In the genomic region with DNA sequence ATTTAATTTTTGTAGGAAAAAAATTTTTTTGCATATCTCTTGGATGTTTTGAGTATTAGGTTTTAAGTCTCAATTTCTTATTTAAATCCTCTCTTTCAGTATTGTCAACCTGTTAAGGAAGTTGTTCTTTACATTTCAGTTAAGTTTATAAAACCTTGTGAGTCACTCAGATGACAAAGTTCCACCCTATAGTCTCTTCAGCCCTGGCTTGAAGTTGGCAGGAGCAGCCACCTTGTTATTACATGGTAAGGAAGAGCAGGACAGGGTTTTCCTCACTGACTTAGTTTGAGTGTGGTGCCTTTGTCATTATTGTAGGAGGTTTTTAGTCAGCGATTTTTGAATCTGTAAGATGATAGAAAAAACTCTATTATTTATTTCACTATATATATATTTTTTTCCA, we compare ENCODE assay signal across 28 cellular contexts.
"Had no signal": no experiment of that assay in that cellular context is flagged by ENCODE, and none has a peak within 500 bp of the region (broad histone marks: within the 10 kb centered on the region; RNA-seq: fewer than 3 reads in every experiment).

No MANE protein-coding gene starts in this region.

- H3K4me3 Mint-ChIP-seq: stimulated activated effector memory CD8-positive, alpha-beta T cell treated with anti-CD3 and anti-CD28 coated beads, Interleukin-12 subunit alpha, Interleukin-12 subunit beta, amount 100 ng/mL, for 72 hours; stimulated activated memory B cell treated with anti-CD40 and anti-IgM and Interleukin-4, amounts not matched to agents 10 μg/mL and 1 μg/mL and 100 μg/mL, for 72 hours; stimulated activated naive B cell treated with anti-CD40 and anti-IgM and Interleukin-4, amounts not matched to agents 10 μg/mL and 1 μg/mL and 100 μg/mL, for 72 hours; stimulated activated naive CD8-positive, alpha-beta T cell treated with anti-CD3 and anti-CD28 coated beads, Interleukin-15, amount 100 ng/mL, for 72 hours; stimulated activated naive CD8-positive, alpha-beta T cell treated with anti-CD3 and anti-CD28 coated beads, Interleukin-15, Interleukin-2, amounts not matched to agents 100 ng/mL and 50 ng/mL, for 24 hours; type B pancreatic cell had no signal

- H3K27me3 ChIP-seq: stomach, suprapubic skin, testis, thyroid gland, tibial artery, tibial nerve, transverse colon, upper lobe of left lung, upper lobe of right lung, uterus, vagina had no signal

- H3K27me3 Mint-ChIP-seq: stimulated activated memory B cell treated with anti-CD40 and anti-IgM and Interleukin-4, amounts not matched to agents 10 μg/mL and 1 μg/mL and 100 μg/mL, for 72 hours; stimulated activated naive B cell treated with anti-CD40 and anti-IgM and Interleukin-4, amounts not matched to agents 10 μg/mL and 1 μg/mL and 100 μg/mL, for 72 hours; stimulated activated naive CD8-positive, alpha-beta T cell treated with anti-CD3 and anti-CD28 coated beads, Interleukin-15, amount 100 ng/mL, for 72 hours; stimulated activated naive CD8-positive, alpha-beta T cell treated with anti-CD3 and anti-CD28 coated beads, Interleukin-15, Interleukin-2, amounts not matched to agents 100 ng/mL and 50 ng/mL, for 24 hours; type B pancreatic cell had no signal

- H3K27ac Mint-ChIP-seq: stimulated activated effector memory CD8-positive, alpha-beta T cell treated with anti-CD3 and anti-CD28 coated beads, Interleukin-12 subunit alpha, Interleukin-12 subunit beta, amount 100 ng/mL, for 72 hours; stimulated activated memory B cell treated with anti-CD40 and anti-IgM and Interleukin-4, amounts not matched to agents 10 μg/mL and 1 μg/mL and 100 μg/mL, for 72 hours; stimulated activated naive B cell treated with anti-CD40 and anti-IgM and Interleukin-4, amounts not matched to agents 10 μg/mL and 1 μg/mL and 100 μg/mL, for 72 hours; stimulated activated naive CD8-positive, alpha-beta T cell treated with anti-CD3 and anti-CD28 coated beads, Interleukin-15, amount 100 ng/mL, for 72 hours; stimulated activated naive CD8-positive, alpha-beta T cell treated with anti-CD3 and anti-CD28 coated beads, Interleukin-15, Interleukin-2, amounts not matched to agents 100 ng/mL and 50 ng/mL, for 24 hours; type B pancreatic cell had no signal

- H3K4me3 ChIP-seq: stomach, suprapubic skin, testis, thoracic aorta, thyroid gland, tibial artery, tibial nerve, transverse colon, upper lobe of left lung, upper lobe of right lung, uterus, vagina had no signal

- H3K9me3 ChIP-seq: suprapubic skin, testis, thoracic aorta, thyroid gland, tibial artery, tibial nerve, upper lobe of left lung, upper lobe of right lung, uterus, vagina had no signal

- ATAC-seq: stimulated activated effector memory CD8-positive, alpha-beta T cell treated with anti-CD3 and anti-CD28 coated beads, Interleukin-12 subunit alpha, Interleukin-12 subunit beta, amount 100 ng/mL, for 72 hours; stimulated activated memory B cell treated with anti-CD40 and anti-IgM and Interleukin-4, amounts not matched to agents 10 μg/mL and 1 μg/mL and 100 μg/mL, for 72 hours; stimulated activated naive B cell treated with anti-CD40 and anti-IgM and Interleukin-4, amounts not matched to agents 10 μg/mL and 1 μg/mL and 100 μg/mL, for 72 hours; stimulated activated naive CD8-positive, alpha-beta T cell treated with anti-CD3 and anti-CD28 coated beads, Interleukin-15, amount 100 ng/mL, for 72 hours; stimulated activated naive CD8-positive, alpha-beta T cell treated with anti-CD3 and anti-CD28 coated beads, Interleukin-15, Interleukin-2, amounts not matched to agents 100 U/mL and 50 U/mL, for 24 hours; upper lobe of right lung had no signal

- H3K4me1 Mint-ChIP-seq: stimulated activated effector memory CD8-positive, alpha-beta T cell treated with anti-CD3 and anti-CD28 coated beads, Interleukin-12 subunit alpha, Interleukin-12 subunit beta, amount 100 ng/mL, for 72 hours; stimulated activated memory B cell treated with anti-CD40 and anti-IgM and Interleukin-4, amounts not matched to agents 10 μg/mL and 1 μg/mL and 100 μg/mL, for 72 hours; stimulated activated naive B cell treated with anti-CD40 and anti-IgM and Interleukin-4, amounts not matched to agents 10 μg/mL and 1 μg/mL and 100 μg/mL, for 72 hours; stimulated activated naive CD8-positive, alpha-beta T cell treated with anti-CD3 and anti-CD28 coated beads, Interleukin-15, amount 100 ng/mL, for 72 hours had no signal

- H3K36me3 ChIP-seq: stomach, suprapubic skin, thoracic aorta, thyroid gland, tibial artery, tibial nerve, transverse colon, upper lobe of left lung, upper lobe of right lung, uterus, vagina had no signal

- H3K9me3 Mint-ChIP-seq: stimulated activated naive CD8-positive, alpha-beta T cell treated with anti-CD3 and anti-CD28 coated beads, Interleukin-15, amount 100 ng/mL, for 72 hours; type B pancreatic cell had no signal

- H3K4me1 ChIP-seq: stomach, suprapubic skin, testis, thyroid gland, tibial artery, tibial nerve, transverse colon, upper lobe of left lung, upper lobe of right lung, uterus, vagina had no signal

- DNase-seq: stimulated activated CD4-positive, alpha-beta T cell treated with anti-CD3 and anti-CD28 coated beads, Interleukin-2, amount 100 ng/mL, for 48 hours; stimulated activated CD4-positive, alpha-beta T cell treated with anti-CD3 and anti-CD28 coated beads, Interleukin-4, amount 100 ng/mL, for 1 hour; stimulated activated CD4-positive, alpha-beta T cell treated with anti-CD3 and anti-CD28 coated beads, Interleukin-4, amount 100 ng/mL, for 24 hours; stimulated activated CD4-positive, alpha-beta T cell treated with anti-CD3 and anti-CD28 coated beads, Interleukin-4, amount 100 ng/mL, for 4 hours; stimulated activated CD8-positive, alpha-beta memory T cell treated with anti-CD3 and anti-CD28 coated beads, Interleukin-4, amount 100 ng/mL, for 48 hours; stimulated activated naive B cell treated with anti-CD40 and anti-IgM and Interleukin-4, amounts not matched to agents 10 μg/mL and 1 μg/mL and 100 μg/mL, for 72 hours; stimulated activated naive CD4-positive, alpha-beta T cell; stimulated activated naive CD4-positive, alpha-beta T cell treated with Interleukin-2 at 50 U/mL for 16 hours; stimulated activated naive CD8-positive, alpha-beta T cell treated with anti-CD3 and anti-CD28 coated beads, Interleukin-15, amount 100 ng/mL, for 72 hours; stimulated activated naive CD8-positive, alpha-beta T cell treated with anti-CD3 and anti-CD28 coated beads, Interleukin-15, Interleukin-2, amounts not matched to agents 100 U/mL and 50 U/mL, for 24 hours; stomach; substantia nigra; testis; thyroid gland; tibial artery; transverse colon; trophoblast cell; upper lobe of left lung; upper lobe of right lung; uterus had no signal

- H3K36me3 Mint-ChIP-seq: stimulated activated effector memory CD8-positive, alpha-beta T cell treated with anti-CD3 and anti-CD28 coated beads, Interleukin-12 subunit alpha, Interleukin-12 subunit beta, amount 100 ng/mL, for 72 hours; stimulated activated memory B cell treated with anti-CD40 and anti-IgM and Interleukin-4, amounts not matched to agents 10 μg/mL and 1 μg/mL and 100 μg/mL, for 72 hours; stimulated activated naive B cell treated with anti-CD40 and anti-IgM and Interleukin-4, amounts not matched to agents 10 μg/mL and 1 μg/mL and 100 μg/mL, for 72 hours; type B pancreatic cell had no signal

- H3K27ac ChIP-seq: stomach, suprapubic skin, testis, thoracic aorta, thyroid gland, tibial artery, tibial nerve, transverse colon, upper lobe of left lung, upper lobe of right lung, uterus, vagina had no signal
